1 cellular context compared by ENCODE assay signal in genomic region chr12:48851883-48852733, GRCh38.
TF ChIP-seq lines count a peak whose summit lies in the region.

DDX23 (minus strand) TSS chr12:48852163; CDS start chr12:48845782, 6,381 bp downstream.

TF ChIP-seq in K562, 482 proteins besides CTCF, POLR2A, EP300 and RAD21 (continued from another document and continues in another):
- TF ChIP-seq, protein P1, sequence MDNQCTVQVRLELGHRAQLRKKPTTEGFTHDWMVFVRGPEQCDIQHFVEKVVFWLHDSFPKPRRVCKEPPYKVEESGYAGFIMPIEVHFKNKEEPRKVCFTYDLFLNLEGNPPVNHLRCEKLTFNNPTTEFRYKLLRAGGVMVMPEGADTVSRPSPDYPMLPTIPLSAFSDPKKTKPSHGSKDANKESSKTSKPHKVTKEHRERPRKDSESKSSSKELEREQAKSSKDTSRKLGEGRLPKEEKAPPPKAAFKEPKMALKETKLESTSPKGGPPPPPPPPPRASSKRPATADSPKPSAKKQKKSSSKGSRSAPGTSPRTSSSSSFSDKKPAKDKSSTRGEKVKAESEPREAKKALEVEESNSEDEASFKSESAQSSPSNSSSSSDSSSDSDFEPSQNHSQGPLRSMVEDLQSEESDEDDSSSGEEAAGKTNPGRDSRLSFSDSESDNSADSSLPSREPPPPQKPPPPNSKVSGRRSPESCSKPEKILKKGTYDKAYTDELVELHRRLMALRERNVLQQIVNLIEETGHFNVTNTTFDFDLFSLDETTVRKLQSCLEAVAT (IDR thresholded peaks at IDR 0.05): no peak
- TF ChIP-seq, protein P2, sequence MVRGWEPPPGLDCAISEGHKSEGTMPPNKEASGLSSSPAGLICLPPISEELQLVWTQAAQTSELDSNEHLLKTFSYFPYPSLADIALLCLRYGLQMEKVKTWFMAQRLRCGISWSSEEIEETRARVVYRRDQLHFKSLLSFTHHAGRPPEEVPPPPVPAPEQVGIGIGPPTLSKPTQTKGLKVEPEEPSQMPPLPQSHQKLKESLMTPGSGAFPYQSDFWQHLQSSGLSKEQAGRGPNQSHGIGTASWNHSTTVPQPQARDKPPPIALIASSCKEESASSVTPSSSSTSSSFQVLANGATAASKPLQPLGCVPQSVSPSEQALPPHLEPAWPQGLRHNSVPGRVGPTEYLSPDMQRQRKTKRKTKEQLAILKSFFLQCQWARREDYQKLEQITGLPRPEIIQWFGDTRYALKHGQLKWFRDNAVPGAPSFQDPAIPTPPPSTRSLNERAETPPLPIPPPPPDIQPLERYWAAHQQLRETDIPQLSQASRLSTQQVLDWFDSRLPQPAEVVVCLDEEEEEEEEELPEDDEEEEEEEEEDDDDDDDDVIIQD (CRISPR knock-in tag; IDR thresholded peaks at IDR 0.05): no peak
- peak; percentile 93 for TF ChIP-seq CREB1 (IDR thresholded peaks at IDR 0.05)
- TF ChIP-seq CREB1 (CRISPR knock-in tag; IDR thresholded peaks at IDR 0.05): peak; percentile 86
- TF ChIP-seq POLR2AphosphoS5 (IDR thresholded peaks at IDR 0.05; ENCODE audit: control insufficient read depth, insufficient read depth, low read depth, low read length): peak; percentile 72
- TF ChIP-seq ELF1 (tag; IDR thresholded peaks at IDR 0.05): peak; percentile 97
- peak; percentile 83 for TF ChIP-seq RBM25 (IDR thresholded peaks at IDR 0.05; ENCODE audit: low read depth, low read length, severe bottlenecking)
- TF ChIP-seq SMAD2 (IDR thresholded peaks at IDR 0.05; ENCODE audit: low read depth, low read length): no peak
- TF ChIP-seq, protein P3, sequence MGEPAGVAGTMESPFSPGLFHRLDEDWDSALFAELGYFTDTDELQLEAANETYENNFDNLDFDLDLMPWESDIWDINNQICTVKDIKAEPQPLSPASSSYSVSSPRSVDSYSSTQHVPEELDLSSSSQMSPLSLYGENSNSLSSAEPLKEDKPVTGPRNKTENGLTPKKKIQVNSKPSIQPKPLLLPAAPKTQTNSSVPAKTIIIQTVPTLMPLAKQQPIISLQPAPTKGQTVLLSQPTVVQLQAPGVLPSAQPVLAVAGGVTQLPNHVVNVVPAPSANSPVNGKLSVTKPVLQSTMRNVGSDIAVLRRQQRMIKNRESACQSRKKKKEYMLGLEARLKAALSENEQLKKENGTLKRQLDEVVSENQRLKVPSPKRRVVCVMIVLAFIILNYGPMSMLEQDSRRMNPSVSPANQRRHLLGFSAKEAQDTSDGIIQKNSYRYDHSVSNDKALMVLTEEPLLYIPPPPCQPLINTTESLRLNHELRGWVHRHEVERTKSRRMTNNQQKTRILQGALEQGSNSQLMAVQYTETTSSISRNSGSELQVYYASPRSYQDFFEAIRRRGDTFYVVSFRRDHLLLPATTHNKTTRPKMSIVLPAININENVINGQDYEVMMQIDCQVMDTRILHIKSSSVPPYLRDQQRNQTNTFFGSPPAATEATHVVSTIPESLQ (CRISPR knock-in tag; IDR thresholded peaks at IDR 0.05): no peak; the same call in 1 of the 2 replicates
- TF ChIP-seq, protein P4, sequence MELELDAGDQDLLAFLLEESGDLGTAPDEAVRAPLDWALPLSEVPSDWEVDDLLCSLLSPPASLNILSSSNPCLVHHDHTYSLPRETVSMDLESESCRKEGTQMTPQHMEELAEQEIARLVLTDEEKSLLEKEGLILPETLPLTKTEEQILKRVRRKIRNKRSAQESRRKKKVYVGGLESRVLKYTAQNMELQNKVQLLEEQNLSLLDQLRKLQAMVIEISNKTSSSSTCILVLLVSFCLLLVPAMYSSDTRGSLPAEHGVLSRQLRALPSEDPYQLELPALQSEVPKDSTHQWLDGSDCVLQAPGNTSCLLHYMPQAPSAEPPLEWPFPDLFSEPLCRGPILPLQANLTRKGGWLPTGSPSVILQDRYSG (tag; conservative IDR thresholded peaks at IDR 0.05; ENCODE audit: low read depth): peak; percentile 93
- TF ChIP-seq SNAPC5 (CRISPR knock-in tag; IDR thresholded peaks at IDR 0.05): no peak
- TF ChIP-seq FOSL1 (tag; conservative IDR thresholded peaks at IDR 0.05): peak; percentile 77
- TF ChIP-seq ELF2 (CRISPR knock-in tag; IDR thresholded peaks at IDR 0.05): peak; percentile 94
- TF ChIP-seq RBM34 (IDR thresholded peaks at IDR 0.05; ENCODE audit: borderline replicate concordance, insufficient read depth, low read length): no peak
- peak; percentile 98 for TF ChIP-seq ZNF197 (CRISPR knock-in tag; IDR thresholded peaks at IDR 0.05; ENCODE audit: low read depth)
- TF ChIP-seq TBP (optimal IDR thresholded peaks at IDR 0.05; ENCODE audit: low read depth, low read length): peak; percentile 75
- TF ChIP-seq ZNF444 (CRISPR knock-in tag; IDR thresholded peaks at IDR 0.05): no peak
- no peak; the same call in 1 of the 2 replicates for TF ChIP-seq ZNF79 (CRISPR knock-in tag; IDR thresholded peaks at IDR 0.05; ENCODE audit: low read depth)
- peak; percentile 67 for TF ChIP-seq MAX (CRISPR knock-in tag; IDR thresholded peaks at IDR 0.05)
- TF ChIP-seq ARID2 (IDR thresholded peaks at IDR 0.05): no peak
- TF ChIP-seq, protein P5, sequence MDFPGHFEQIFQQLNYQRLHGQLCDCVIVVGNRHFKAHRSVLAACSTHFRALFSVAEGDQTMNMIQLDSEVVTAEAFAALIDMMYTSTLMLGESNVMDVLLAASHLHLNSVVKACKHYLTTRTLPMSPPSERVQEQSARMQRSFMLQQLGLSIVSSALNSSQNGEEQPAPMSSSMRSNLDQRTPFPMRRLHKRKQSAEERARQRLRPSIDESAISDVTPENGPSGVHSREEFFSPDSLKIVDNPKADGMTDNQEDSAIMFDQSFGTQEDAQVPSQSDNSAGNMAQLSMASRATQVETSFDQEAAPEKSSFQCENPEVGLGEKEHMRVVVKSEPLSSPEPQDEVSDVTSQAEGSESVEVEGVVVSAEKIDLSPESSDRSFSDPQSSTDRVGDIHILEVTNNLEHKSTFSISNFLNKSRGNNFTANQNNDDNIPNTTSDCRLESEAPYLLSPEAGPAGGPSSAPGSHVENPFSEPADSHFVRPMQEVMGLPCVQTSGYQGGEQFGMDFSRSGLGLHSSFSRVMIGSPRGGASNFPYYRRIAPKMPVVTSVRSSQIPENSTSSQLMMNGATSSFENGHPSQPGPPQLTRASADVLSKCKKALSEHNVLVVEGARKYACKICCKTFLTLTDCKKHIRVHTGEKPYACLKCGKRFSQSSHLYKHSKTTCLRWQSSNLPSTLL (IDR thresholded peaks at IDR 0.05): no peak
- no peak for TF ChIP-seq E2F3 (CRISPR knock-in tag; IDR thresholded peaks at IDR 0.05)
- TF ChIP-seq ZFP1 (CRISPR knock-in tag; IDR thresholded peaks at IDR 0.05): no peak
- peak; percentile 79 for TF ChIP-seq ATF4 (CRISPR knock-in tag; IDR thresholded peaks at IDR 0.05)
- peak; percentile 82 for TF ChIP-seq SUPT5H (IDR thresholded peaks at IDR 0.05)
- TF ChIP-seq GTF2F1 (IDR thresholded peaks at IDR 0.05; ENCODE audit: low read depth, low read length): peak; percentile 65; the same call in 1 of the 2 replicates
- TF ChIP-seq POLR2G (IDR thresholded peaks at IDR 0.05; ENCODE audit: low read depth, low read length): peak; percentile 97
- TF ChIP-seq, protein P6, sequence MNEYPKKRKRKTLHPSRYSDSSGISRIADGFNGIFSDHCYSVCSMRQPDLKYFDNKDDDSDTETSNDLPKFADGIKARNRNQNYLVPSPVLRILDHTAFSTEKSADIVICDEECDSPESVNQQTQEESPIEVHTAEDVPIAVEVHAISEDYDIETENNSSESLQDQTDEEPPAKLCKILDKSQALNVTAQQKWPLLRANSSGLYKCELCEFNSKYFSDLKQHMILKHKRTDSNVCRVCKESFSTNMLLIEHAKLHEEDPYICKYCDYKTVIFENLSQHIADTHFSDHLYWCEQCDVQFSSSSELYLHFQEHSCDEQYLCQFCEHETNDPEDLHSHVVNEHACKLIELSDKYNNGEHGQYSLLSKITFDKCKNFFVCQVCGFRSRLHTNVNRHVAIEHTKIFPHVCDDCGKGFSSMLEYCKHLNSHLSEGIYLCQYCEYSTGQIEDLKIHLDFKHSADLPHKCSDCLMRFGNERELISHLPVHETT (CRISPR knock-in tag; conservative IDR thresholded peaks at IDR 0.05 in 1 of 2, IDR thresholded peaks at IDR 0.05 in 1 of 2): peak in 1 of 2 experiments; percentile 91; a peak in 2 of 4 replicates
- TF ChIP-seq, protein P7, sequence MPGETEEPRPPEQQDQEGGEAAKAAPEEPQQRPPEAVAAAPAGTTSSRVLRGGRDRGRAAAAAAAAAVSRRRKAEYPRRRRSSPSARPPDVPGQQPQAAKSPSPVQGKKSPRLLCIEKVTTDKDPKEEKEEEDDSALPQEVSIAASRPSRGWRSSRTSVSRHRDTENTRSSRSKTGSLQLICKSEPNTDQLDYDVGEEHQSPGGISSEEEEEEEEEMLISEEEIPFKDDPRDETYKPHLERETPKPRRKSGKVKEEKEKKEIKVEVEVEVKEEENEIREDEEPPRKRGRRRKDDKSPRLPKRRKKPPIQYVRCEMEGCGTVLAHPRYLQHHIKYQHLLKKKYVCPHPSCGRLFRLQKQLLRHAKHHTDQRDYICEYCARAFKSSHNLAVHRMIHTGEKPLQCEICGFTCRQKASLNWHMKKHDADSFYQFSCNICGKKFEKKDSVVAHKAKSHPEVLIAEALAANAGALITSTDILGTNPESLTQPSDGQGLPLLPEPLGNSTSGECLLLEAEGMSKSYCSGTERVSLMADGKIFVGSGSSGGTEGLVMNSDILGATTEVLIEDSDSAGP (CRISPR knock-in tag; IDR thresholded peaks at IDR 0.05): no peak
- TF ChIP-seq MTA1 (IDR thresholded peaks at IDR 0.05; ENCODE audit: borderline replicate concordance): peak; percentile 96
- TF ChIP-seq ARID1B (IDR thresholded peaks at IDR 0.05): peak; percentile 55
- no peak for TF ChIP-seq ZNF778 (CRISPR knock-in tag; IDR thresholded peaks at IDR 0.05)
- peak; percentile 46; the same call in 1 of the 2 replicates for TF ChIP-seq NR2C2 (CRISPR knock-in tag; IDR thresholded peaks at IDR 0.05)
- TF ChIP-seq NR2C2 (tag; IDR thresholded peaks at IDR 0.05): peak; percentile 92
- TF ChIP-seq, protein P8, sequence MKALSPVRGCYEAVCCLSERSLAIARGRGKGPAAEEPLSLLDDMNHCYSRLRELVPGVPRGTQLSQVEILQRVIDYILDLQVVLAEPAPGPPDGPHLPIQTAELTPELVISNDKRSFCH (CRISPR knock-in tag; IDR thresholded peaks at IDR 0.05): no peak
- TF ChIP-seq, protein P8 (tag; IDR thresholded peaks at IDR 0.05): 0 out of 2 replicates have a peak, but pooled peaks have one; percentile 27
- TF ChIP-seq PBX2 (CRISPR knock-in tag; IDR thresholded peaks at IDR 0.05; ENCODE audit: low read depth): no peak
- TF ChIP-seq PBX2 (tag; conservative IDR thresholded peaks at IDR 0.05; ENCODE audit: low read depth): no peak
- TF ChIP-seq RBM15 (IDR thresholded peaks at IDR 0.05; ENCODE audit: insufficient read depth, low read length): no peak
- peak in 1 of 2 experiments; percentile 23; a peak in 1 of 4 replicates for TF ChIP-seq TBL1XR1 (IDR thresholded peaks at IDR 0.05; ENCODE audit: low read length in 2 of 2)
- TF ChIP-seq CHD1 (IDR thresholded peaks at IDR 0.05; ENCODE audit: low read length): peak; percentile 50
